ENCODE assay signal across 8 cellular contexts in genomic region chr1:53326598-53327182, GRCh38. TPM values are rescaled to one million over a fixed set of nuclear protein-coding genes. Genes with fewer than 3 reads are reported as not detected.
A peak's percentile ranks its signal among the peaks of the same experiment; 100 is the strongest.
DNase-seq lines count a peak whose midpoint lies in the region; ATAC-seq and TF ChIP-seq lines count a peak whose summit lies in the region.

No MANE protein-coding gene starts in this region.

- TF ChIP-seq CTCF in HFFc6 (IDR thresholded peaks at IDR 0.05): no peak
- no peak for TF ChIP-seq CTCF in NB4 (IDR thresholded peaks at IDR 0.05; ENCODE audit: low read depth, low read length)
- TF ChIP-seq CTCF in cardiac muscle cell (IDR thresholded peaks at IDR 0.05; ENCODE audit: low read depth, low read length): no peak

- no peaks in the 10 kb centered on the region for H3K9me3 ChIP-seq in cardiac muscle cell (ENCODE audit: low read depth)

- no peak for TF ChIP-seq POLR2A in NB4 (IDR thresholded peaks at IDR 0.05; ENCODE audit: extremely low read depth, insufficient read length)

- peaks cover 7% of the 10 kb centered on the region for H3K4me1 ChIP-seq in cardiac muscle cell (ENCODE audit: low read depth)

- ATAC-seq in sciatic nerve: peak; percentile 27

- intact Hi-C loops in sciatic nerve (cut with DNase I): no loop called here

- DNase-seq in stimulated activated CD4-positive, alpha-beta T cell treated with anti-CD3 and anti-CD28 coated beads, Interleukin-2, amount 100 ng/mL, for 24 hours: peak; percentile 54 to 76
- DNase-seq in stimulated activated CD4-positive, alpha-beta T cell treated with anti-CD3 and anti-CD28 coated beads, Interleukin-1b, Interleukin-23, amount 100 ng/mL, for 48 hours: no peak
- DNase-seq in HFFc6 (no peak), NB4 (ENCODE audit: low read depth) (peak; percentile 87), cardiac muscle cell (ENCODE audit: low read depth in 1 of 2, low spot score in 1 of 2) (peak in 1 of 2 donors; percentile 53), sciatic nerve (ENCODE audit: low spot score) (peak; percentile 67), glomerular visceral epithelial cell (ENCODE audit: extremely low spot score) (no peak)
- no peak for DNase-seq in activated T-cell treated with anti-CD3 and anti-CD28 coated beads, Interleukin-2, amount 50 U/mL, for 24 hours

- H3K27me3 Mint-ChIP-seq in HFFc6 (ENCODE audit: insufficient read depth): peaks cover 2% of the 10 kb centered on the region; the same call in 1 of the 2 replicates
- H3K27me3 Mint-ChIP-seq in activated T-cell treated with anti-CD3 and anti-CD28 coated beads, Interleukin-2, amount 50 U/mL, for 24 hours: no peaks in the 10 kb centered on the region

- H3K9me3 Mint-ChIP-seq in HFFc6: no peaks in the 10 kb centered on the region
- H3K9me3 Mint-ChIP-seq in activated T-cell treated with anti-CD3 and anti-CD28 coated beads, Interleukin-2, amount 50 U/mL, for 24 hours: no peaks in the 10 kb centered on the region

- H3K27ac Mint-ChIP-seq in HFFc6: peak overlapping the region; percentile 99
- peak overlapping the region; percentile 98 for H3K27ac Mint-ChIP-seq in activated T-cell treated with anti-CD3 and anti-CD28 coated beads, Interleukin-2, amount 50 U/mL, for 24 hours

- H3K27me3 ChIP-seq in cardiac muscle cell: no peaks in the 10 kb centered on the region

- peaks cover 6% of the 10 kb centered on the region; the same call in 1 of the 2 replicates for H3K36me3 Mint-ChIP-seq in HFFc6 (ENCODE audit: low read depth)
- peaks cover 54% of the 10 kb centered on the region for H3K36me3 Mint-ChIP-seq in activated T-cell treated with anti-CD3 and anti-CD28 coated beads, Interleukin-2, amount 50 U/mL, for 24 hours (ENCODE audit: low read depth)

- no peak overlapping the region for H3K27ac ChIP-seq in cardiac muscle cell

- H3K4me3 Mint-ChIP-seq in HFFc6: peak overlapping the region; percentile 93
- H3K4me3 Mint-ChIP-seq in activated T-cell treated with anti-CD3 and anti-CD28 coated beads, Interleukin-2, amount 50 U/mL, for 24 hours: peak overlapping the region; percentile 96

- H3K4me1 Mint-ChIP-seq in HFFc6 (ENCODE audit: low read depth): peaks cover 21% of the 10 kb centered on the region
- peaks cover 32% of the 10 kb centered on the region for H3K4me1 Mint-ChIP-seq in activated T-cell treated with anti-CD3 and anti-CD28 coated beads, Interleukin-2, amount 50 U/mL, for 24 hours (ENCODE audit: low read depth)

- H3K4me3 ChIP-seq in NB4 (ENCODE audit: low read depth, low read length): peak overlapping the region; percentile 83
- peak overlapping the region; percentile 75 for H3K4me3 ChIP-seq in cardiac muscle cell

- H3K36me3 ChIP-seq in cardiac muscle cell: no peaks in the 10 kb centered on the region

RNA-seq across cellular contexts. Expression of gene LRP8, which starts 1.2 kb away (rescaled TPM):
- total RNA-seq in HFFc6 (2021; fragmentation: NEBNext Ultra II Directional; extraction: Animal tissue kit (Norgen Biotek cat#: 25700)): 10 to 100 TPM in 5 of 6 experiments, 1 to 10 TPM in 1; 7.2 to 14.9 (median 13.0) TPM
- 7.0 and 9.7 TPM in 2 replicates for total RNA-seq in cardiac muscle cell
- polyA plus RNA-seq in cardiac muscle cell: 5.4 and 9.0 TPM in 2 replicates
- 2.4 TPM for total RNA-seq in sciatic nerve

Comparison
In these comparisons a context has a peak if more than half of its experiments do, and no peak if none do; other contexts are left out.
1. DNase-seq: peak in stimulated activated CD4-positive, alpha-beta T cell treated with anti-CD3 and anti-CD28 coated beads, Interleukin-2, amount 100 ng/mL, for 24 hours (2 of 2), NB4 (single experiment) and sciatic nerve (single experiment); none in stimulated activated CD4-positive, alpha-beta T cell treated with anti-CD3 and anti-CD28 coated beads, Interleukin-1b, Interleukin-23, amount 100 ng/mL, for 48 hours (single experiment), HFFc6 (single experiment), activated T-cell treated with anti-CD3 and anti-CD28 coated beads, Interleukin-2, amount 50 U/mL, for 24 hours (single experiment) and glomerular visceral epithelial cell (single experiment).